Comparison of ENCODE assay signal across 11 cellular contexts in genomic region chr5:119318256-119318914, GRCh38. TPM values are rescaled to one million over a fixed set of nuclear protein-coding genes. Genes with fewer than 3 reads are reported as not detected.
DNase-seq lines count a peak whose midpoint lies in the region; ATAC-seq and TF ChIP-seq lines count a peak whose summit lies in the region.
"Had no signal": no experiment of that assay in that cellular context is flagged by ENCODE, and none has a peak within 500 bp of the region (broad histone marks: within the 10 kb centered on the region; RNA-seq: fewer than 3 reads in every experiment).

No MANE protein-coding gene starts in this region.

- no peak overlapping the region for H3K4me2 ChIP-seq in hepatocyte

- peak overlapping the region; percentile 30 for H3K4me3 Mint-ChIP-seq in activated CD4-positive, alpha-beta memory T cell treated with anti-CD3 and anti-CD28 coated beads for 36 hours
- H3K4me3 Mint-ChIP-seq in naive thymus-derived CD8-positive, alpha-beta T cell = peak overlapping the region; percentile 25 to 80 (median 53)

- no peaks in the 10 kb centered on the region for H3K27me3 Mint-ChIP-seq in activated CD4-positive, alpha-beta memory T cell treated with anti-CD3 and anti-CD28 coated beads for 36 hours
- H3K27me3 Mint-ChIP-seq in naive thymus-derived CD8-positive, alpha-beta T cell = no peaks in the 10 kb centered on the region

- POLR2A ChIA-PET in activated CD4-positive, alpha-beta memory T cell treated with anti-CD3 and anti-CD28 coated beads for 36 hours (lab: Charles Lee) = interaction anchor here (0.6 to 1.1 kb wide), 9 partner anchors 8 to 248 kb away, joined by 3 to 5 read pairs (median 3); partner anchors contain the start of gene DMXL1
- POLR2A ChIA-PET in naive thymus-derived CD8-positive, alpha-beta T cell (lab: Charles Lee) = interaction anchor here (0.6 to 2.3 kb wide), 9 partner anchors 13 to 86 kb away, joined by 3 to 9 read pairs (median 5); no protein-coding TSS in a partner anchor

- H3K4me1 Mint-ChIP-seq in activated CD4-positive, alpha-beta memory T cell treated with anti-CD3 and anti-CD28 coated beads for 36 hours (ENCODE audit: low read depth) = peaks cover 95% of the 10 kb centered on the region
- H3K4me1 Mint-ChIP-seq in naive thymus-derived CD8-positive, alpha-beta T cell = peaks cover 55 to 96% (median 94%) of the 10 kb centered on the region in 4 donors

- no peaks in the 10 kb centered on the region for H3K27me3 ChIP-seq in hepatocyte

- intact Hi-C loops in activated CD4-positive, alpha-beta memory T cell treated with anti-CD3 and anti-CD28 coated beads for 36 hours (cut with micrococcal nuclease) = loop anchor here (1.0 to 5.0 kb wide), 4 partner anchors 8 to 331 kb away; partner anchors contain the start of gene DTWD2

- H3K4me3 ChIP-seq in hepatocyte = no peak overlapping the region

- CTCF ChIA-PET in activated CD4-positive, alpha-beta memory T cell treated with anti-CD3 and anti-CD28 coated beads for 36 hours (lab: Charles Lee) = interaction anchor here (0.6 to 1.8 kb wide), 7 partner anchors 17 to 331 kb away, joined by 3 to 9 read pairs (median 3); no protein-coding TSS in a partner anchor

- H3K36me3 ChIP-seq in hepatocyte (replicated peaks; ENCODE audit: insufficient read depth, low read depth) = no peaks in the 10 kb centered on the region

- H4K20me1 ChIP-seq in hepatocyte (ENCODE audit: insufficient read depth, poor library complexity, severe bottlenecking) = no peaks in the 10 kb centered on the region

- peaks cover 16% of the 10 kb centered on the region for H3K4me1 ChIP-seq in hepatocyte (ENCODE audit: insufficient read depth)

- ATAC-seq in GM18870 (IDR thresholded peaks at IDR 0.05; ENCODE audit: unreplicated experiment) = peak; percentile 51
- ATAC-seq in HG02678 (IDR thresholded peaks at IDR 0.05; ENCODE audit: unreplicated experiment) = peak; percentile 40
- ATAC-seq in naive thymus-derived CD8-positive, alpha-beta T cell = peak; percentile 28 to 43

- H3K9me2 ChIP-seq in hepatocyte (replicated peaks; ENCODE audit: insufficient read depth) = no peaks in the 10 kb centered on the region

- no peak for TF ChIP-seq CTCF in hepatocyte (IDR thresholded peaks at IDR 0.05; ENCODE audit: poor library complexity)

- H3K9me3 ChIP-seq in hepatocyte (ENCODE audit: low read depth) = no peaks in the 10 kb centered on the region

- no peaks in the 10 kb centered on the region for H3K9me3 Mint-ChIP-seq in activated CD4-positive, alpha-beta memory T cell treated with anti-CD3 and anti-CD28 coated beads for 36 hours
- H3K9me3 Mint-ChIP-seq in naive thymus-derived CD8-positive, alpha-beta T cell = no peaks in the 10 kb centered on the region

- H2AFZ ChIP-seq in hepatocyte = no peak overlapping the region

- peaks cover 5% of the 10 kb centered on the region for H3K36me3 Mint-ChIP-seq in activated CD4-positive, alpha-beta memory T cell treated with anti-CD3 and anti-CD28 coated beads for 36 hours
- H3K36me3 Mint-ChIP-seq in naive thymus-derived CD8-positive, alpha-beta T cell = peaks cover 0 to 15% (median 4%) of the 10 kb centered on the region in 3 donors

- 92% methylated on average over 6 of the region's 7 CpGs for WGBS in hepatocyte (ENCODE audit: low lambda C conversion rate, missing lambda C conversion rate)

- H3K79me2 ChIP-seq in hepatocyte = peaks cover 19% of the 10 kb centered on the region

- no peak overlapping the region for H3K27ac ChIP-seq in hepatocyte
- H3K27ac ChIP-seq: HL-60 had no signal

- DNase-seq in activated CD4-positive, alpha-beta memory T cell treated with anti-CD3 and anti-CD28 coated beads for 36 hours = peak; percentile 63
- no peak for DNase-seq in naive thymus-derived CD8-positive, alpha-beta T cell
- no peak for DNase-seq in pons (ENCODE audit: low spot score)
- DNase-seq in GM19240 (ENCODE audit: insufficient read length, low spot score) = no peak
- DNase-seq in Kasumi-1 (lab: John Stamatoyannopoulos, UW) = no peak
- no peak for DNase-seq in hepatocyte (ENCODE audit: low spot score)
- DNase-seq: NCI-H2227 treated with DMSO at 0.1 percent for 48 hours, T1000 had no signal

- H3K27ac Mint-ChIP-seq in activated CD4-positive, alpha-beta memory T cell treated with anti-CD3 and anti-CD28 coated beads for 36 hours = peak overlapping the region; percentile 94
- H3K27ac Mint-ChIP-seq in naive thymus-derived CD8-positive, alpha-beta T cell = peak overlapping the region; percentile 80 to 96 (median 92)

RNA-seq across cellular contexts. Expression of gene TNFAIP8, which starts 37.4 kb away (rescaled TPM):
- total RNA-seq in activated CD4-positive, alpha-beta memory T cell treated with anti-CD3 and anti-CD28 coated beads for 36 hours = 100 to 1,000 TPM; 153 to 159 TPM
- total RNA-seq in naive thymus-derived CD8-positive, alpha-beta T cell = 100 to 1,000 TPM; 176 to 177 TPM
- polyA plus RNA-seq in naive thymus-derived CD8-positive, alpha-beta T cell = 100 to 1,000 TPM; 175 to 220 (median 188) TPM
- 33.9 and 37.6 TPM in 2 replicates for total RNA-seq in hepatocyte
- 18.3 and 23.4 TPM in 2 replicates for polyA plus RNA-seq in hepatocyte
